1 cellular context compared by ENCODE assay signal in genomic region chr20:46117704-46118467, GRCh38.
TF ChIP-seq lines count a peak whose summit lies in the region.

TSS of gene CD40 (plus strand) at chr20:46118314. CDS start at chr20:46118344, 30 bp downstream.

TF ChIP-seq in WTC11, 78 proteins besides CTCF, POLR2A, EP300 and RAD21 (continued from another document):
- TF ChIP-seq ZNF671 (CRISPR knock-in tag; IDR thresholded peaks at IDR 0.05) (no peak), ZNF512 (CRISPR knock-in tag; IDR thresholded peaks at IDR 0.05; ENCODE audit: borderline replicate concordance) (peak; percentile 36; the same call in 1 of the 2 replicates), USF2 (CRISPR knock-in tag; IDR thresholded peaks at IDR 0.05) (no peak), CREM (CRISPR knock-in tag; IDR thresholded peaks at IDR 0.05) (no peak), IRF2 (CRISPR knock-in tag; IDR thresholded peaks at IDR 0.05; ENCODE audit: borderline replicate concordance, low read depth) (no peak)
